ENCODE assay signal across 20 cellular contexts in the genomic region with DNA sequence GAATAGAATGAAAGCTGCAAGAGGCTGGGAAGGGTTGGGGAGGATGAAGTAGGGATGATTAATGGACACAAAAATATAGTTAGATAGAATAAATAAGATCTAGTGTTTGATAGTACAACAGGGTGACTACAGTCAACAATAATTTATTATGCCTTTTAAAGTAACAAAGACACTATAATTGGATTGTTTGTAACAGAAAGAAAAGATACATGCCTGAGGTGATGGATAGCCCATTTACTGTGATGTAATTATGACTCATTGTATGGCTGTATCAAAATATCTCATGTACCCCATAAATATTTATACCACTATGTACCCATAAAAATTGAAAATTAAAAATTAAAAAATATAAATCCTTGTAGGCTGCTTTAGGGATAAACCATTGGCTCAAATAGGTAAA.
"Had no signal": no experiment of that assay in that cellular context is flagged by ENCODE, and none has a peak within 500 bp of the region (broad histone marks: within the 10 kb centered on the region; RNA-seq: fewer than 3 reads in every experiment).

No MANE protein-coding gene starts in this region.

- H3K36me3 ChIP-seq: left lung, neutrophil, uterus had no signal

- H3K4me1 Mint-ChIP-seq: activated CD4-positive, alpha-beta T cell treated with anti-CD3 and anti-CD28 coated beads, Interleukin-2, amount 10 ng/mL, durations not matched to agents 7 days and 5 days; brain; naive thymus-derived CD8-positive, alpha-beta T cell had no signal

- ATAC-seq: left lung; mucosa of descending colon; naive thymus-derived CD8-positive, alpha-beta T cell had no signal

- H3K9me3 Mint-ChIP-seq: activated CD4-positive, alpha-beta T cell treated with anti-CD3 and anti-CD28 coated beads, Interleukin-2, amount 10 ng/mL, durations not matched to agents 7 days and 5 days had no signal

- H3K4me1 ChIP-seq: left lung, uterus had no signal

- H3K36me3 Mint-ChIP-seq: activated naive CD8-positive, alpha-beta T cell had no signal

- H3K4me3 Mint-ChIP-seq: activated CD4-positive, alpha-beta T cell treated with anti-CD3 and anti-CD28 coated beads, Interleukin-2, amount 10 ng/mL, durations not matched to agents 7 days and 5 days; activated naive CD8-positive, alpha-beta T cell; brain; naive thymus-derived CD8-positive, alpha-beta T cell had no signal

- DNase-seq: activated CD4-positive, alpha-beta T cell treated with anti-CD3 and anti-CD28 coated beads, Interleukin-2, amount 10 ng/mL, durations not matched to agents 7 days and 5 days; activated CD8-positive, alpha-beta memory T cell treated with anti-CD3 and anti-CD28 coated beads for 24 hours; activated gamma-delta T cell treated with Interleukin-2 at 50 U/mL for 16 hours; effector CD8-positive, alpha-beta T cell; hippocampal formation; kidney; left lung; mucosa of descending colon; naive thymus-derived CD8-positive, alpha-beta T cell; posterior cingulate gyrus; retina; stimulated activated CD4-positive, alpha-beta T cell treated with anti-CD3 and anti-CD28 coated beads, Interleukin-15, amount 100 ng/mL, for 24 hours; stimulated activated CD4-positive, alpha-beta T cell treated with anti-CD3 and anti-CD28 coated beads, Interleukin-4, amount 100 ng/mL, for 1 hour; stimulated activated naive CD4-positive, alpha-beta T cell treated with Interleukin-2 at 50 U/mL for 16 hours; substantia nigra; uterus had no signal

- H3K27ac ChIP-seq: left lung, neutrophil, uterus had no signal

- H3K27me3 ChIP-seq: left lung, tibial nerve, uterus had no signal

- H3K27ac Mint-ChIP-seq: activated CD4-positive, alpha-beta T cell treated with anti-CD3 and anti-CD28 coated beads, Interleukin-2, amount 10 ng/mL, durations not matched to agents 7 days and 5 days; activated naive CD8-positive, alpha-beta T cell; naive thymus-derived CD8-positive, alpha-beta T cell had no signal

- H3K27me3 Mint-ChIP-seq: brain had no signal

- H3K9me3 ChIP-seq: left lung, mucosa of descending colon, neutrophil, uterus had no signal

- FAIRE-seq: kidney had no signal

- H3K4me3 ChIP-seq: left lung, mucosa of descending colon, tibial nerve, uterus had no signal
